19 cellular contexts compared by ENCODE assay signal in the genomic region with DNA sequence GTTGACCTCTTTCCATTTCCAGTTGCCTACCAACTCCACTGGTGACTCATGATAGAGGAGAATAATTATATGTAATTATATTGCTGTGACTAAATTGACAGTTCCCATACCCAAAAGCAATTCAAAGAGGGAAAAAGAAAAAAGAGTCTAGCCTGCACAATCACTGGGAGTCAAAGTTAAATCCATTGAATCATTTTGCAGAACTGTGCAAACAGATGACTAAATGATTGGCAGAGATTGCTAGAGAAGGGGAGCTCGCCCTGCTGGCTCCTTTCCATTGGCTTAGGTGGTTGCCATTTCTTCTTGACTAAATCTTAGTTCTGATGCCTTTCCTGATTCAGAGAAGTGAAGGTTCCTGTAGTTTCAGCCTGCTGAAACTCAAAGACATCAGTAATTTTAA.
A peak's percentile ranks its signal among the peaks of the same experiment; 100 is the strongest.
DNase-seq lines count a peak whose midpoint lies in the region; ATAC-seq, FAIRE-seq and TF ChIP-seq lines count a peak whose summit lies in the region.
"Had no signal": no experiment of that assay in that cellular context is flagged by ENCODE, and none has a peak within 500 bp of the region (broad histone marks: within the 10 kb centered on the region; RNA-seq: fewer than 3 reads in every experiment).

No MANE protein-coding gene starts in this region.

- intact Hi-C loops in vagina (cut with DNase I) = no loop called here

- no peaks in the 10 kb centered on the region for H3K36me3 Mint-ChIP-seq in activated naive CD4-positive, alpha-beta T cell treated with anti-CD3 and anti-CD28 coated beads, Interleukin-2, amount 50 U/mL, for 72 hours
- H3K36me3 Mint-ChIP-seq: stimulated activated naive B cell treated with anti-CD40 and anti-IgM and Interleukin-4, amounts not matched to agents 10 μg/mL and 1 μg/mL and 100 μg/mL, for 72 hours had no signal

- no peaks in the 10 kb centered on the region for H3K4me1 ChIP-seq in vagina
- H3K4me1 ChIP-seq: prostate gland had no signal

- TF ChIP-seq POLR2A in vagina (IDR thresholded peaks at IDR 0.05) = no peak

- H3K27me3 ChIP-seq in bronchial epithelial cell (ENCODE audit: control insufficient read depth, insufficient read depth, low read length) (no peaks in the 10 kb centered on the region), vagina (no peaks in the 10 kb centered on the region)

- no peak overlapping the region for H3K4me3 ChIP-seq in bronchial epithelial cell (ENCODE audit: low read depth, low read length)
- H3K4me3 ChIP-seq in vagina = no peak overlapping the region
- H3K4me3 ChIP-seq: prostate gland had no signal

- peaks cover 9 to 24% of the 10 kb centered on the region in 2 donors for H3K9me3 Mint-ChIP-seq in activated naive CD4-positive, alpha-beta T cell treated with anti-CD3 and anti-CD28 coated beads, Interleukin-2, amount 50 U/mL, for 72 hours
- H3K9me3 Mint-ChIP-seq: nephron progenitor cell had no signal

- ATAC-seq in activated naive CD4-positive, alpha-beta T cell treated with anti-CD3 and anti-CD28 coated beads, Interleukin-2, amount 50 U/mL, for 72 hours = no peak
- ATAC-seq: stimulated activated naive B cell treated with anti-CD40 and anti-IgM and Interleukin-4, amounts not matched to agents 10 μg/mL and 1 μg/mL and 100 μg/mL, for 72 hours had no signal

- DNase-seq in AG20443 (ENCODE audit: low spot score) = peak; percentile 44
- DNase-seq in NCI-H1105 treated with DMSO at 0.1 percent for 48 hours (lab: John Stamatoyannopoulos, UW) = peak; percentile 83
- peak; percentile 92 for DNase-seq in bronchial epithelial cell (ENCODE audit: low read depth)
- DNase-seq in kidney tubule cell (ENCODE audit: low spot score) = peak; percentile 75
- no peak for DNase-seq in RKO (ENCODE audit: low spot score)
- no peak for DNase-seq in vagina (ENCODE audit: extremely low spot score in 2 of 2)
- DNase-seq in NCI-H1436 treated with DMSO at 0.1 percent for 48 hours (lab: John Stamatoyannopoulos, UW) = no peak
- no peak for DNase-seq in activated naive CD4-positive, alpha-beta T cell treated with anti-CD3 and anti-CD28 coated beads, Interleukin-2, amount 50 U/mL, for 72 hours (ENCODE audit: low spot score in 2 of 2)
- DNase-seq: activated CD4-positive, alpha-beta memory T cell treated with anti-CD3 and anti-CD28 coated beads, Interleukin-2, amount 10 ng/mL, durations not matched to agents 7 days and 5 days; activated T-cell treated with anti-CD3 and anti-CD28 coated beads, Interleukin-2, amount 50 U/mL, for 48 hours; cerebellar nuclear complex; NCI-H2029; NCI-H524; nephron progenitor cell; stimulated activated CD4-positive, alpha-beta T cell treated with anti-CD3 and anti-CD28 coated beads, Interleukin-12 subunit alpha, Interleukin-12 subunit beta, amount 100 ng/mL, for 4 hours; stimulated activated naive B cell treated with anti-CD40 and anti-IgM and Interleukin-4, amounts not matched to agents 10 μg/mL and 1 μg/mL and 100 μg/mL, for 72 hours had no signal

- no peaks in the 10 kb centered on the region for H3K9me3 ChIP-seq in vagina
- H3K9me3 ChIP-seq: prostate gland had no signal

- no peak for FAIRE-seq in bronchial epithelial cell (lab: Jason Lieb, UNC)
- FAIRE-seq: D721Med, urothelium cell line had no signal

- no peak for TF ChIP-seq CTCF in bronchial epithelial cell (IDR thresholded peaks at IDR 0.05; ENCODE audit: insufficient read depth, low read length, severe bottlenecking)
- no peak for TF ChIP-seq CTCF in vagina (IDR thresholded peaks at IDR 0.05)

- H3K27ac ChIP-seq in vagina = no peak overlapping the region
- H3K27ac ChIP-seq: prostate gland had no signal

- H3K27ac Mint-ChIP-seq in activated naive CD4-positive, alpha-beta T cell treated with anti-CD3 and anti-CD28 coated beads, Interleukin-2, amount 50 U/mL, for 72 hours = no peak overlapping the region
- H3K27ac Mint-ChIP-seq: activated CD4-positive, alpha-beta memory T cell treated with anti-CD3 and anti-CD28 coated beads, Interleukin-2, amount 10 ng/mL, durations not matched to agents 7 days and 5 days; nephron progenitor cell; stimulated activated naive B cell treated with anti-CD40 and anti-IgM and Interleukin-4, amounts not matched to agents 10 μg/mL and 1 μg/mL and 100 μg/mL, for 72 hours had no signal

- H3K36me3 ChIP-seq in bronchial epithelial cell (ENCODE audit: control insufficient read depth, insufficient read depth, low read length) = no peaks in the 10 kb centered on the region
- no peaks in the 10 kb centered on the region for H3K36me3 ChIP-seq in vagina
- H3K36me3 ChIP-seq: prostate gland had no signal

Comparison
In these comparisons a context has a peak if more than half of its experiments do, and no peak if none do; other contexts are left out.
1. DNase-seq: peak in AG20443 (single experiment), NCI-H1105 treated with DMSO at 0.1 percent for 48 hours (single experiment), bronchial epithelial cell (single experiment) and kidney tubule cell (single experiment); none in RKO (single experiment), vagina (0 of 2), NCI-H1436 treated with DMSO at 0.1 percent for 48 hours (single experiment) and activated naive CD4-positive, alpha-beta T cell treated with anti-CD3 and anti-CD28 coated beads, Interleukin-2, amount 50 U/mL, for 72 hours (0 of 2).